ENCODE assay signal across 8 cellular contexts in genomic region chr3:142723968-142724681, GRCh38. TPM values are rescaled to one million over a fixed set of nuclear protein-coding genes. Genes with fewer than 3 reads are reported as not detected.
DNase-seq lines count a peak whose midpoint lies in the region; ATAC-seq and TF ChIP-seq lines count a peak whose summit lies in the region.

Gene TRPC1 (plus strand): TSS chr3:142724034. CDS start chr3:142724560, 526 bp downstream.

- H3K36me3 ChIP-seq in HUES48 (ENCODE audit: control insufficient read depth, insufficient read depth, low read length): peaks cover 5% of the 10 kb centered on the region; the same call in 1 of the 2 replicates
- H3K36me3 ChIP-seq in Peyer's patch: no peaks in the 10 kb centered on the region

- H3K4me1 Mint-ChIP-seq in natural killer cell treated with Interleukin-12 subunit alpha and Interleukin-12 subunit beta and Interleukin-15 and Interleukin-18, amount 100 ng/mL, for 72 hours (ENCODE audit: low read depth in 2 of 2): no peaks in the 10 kb centered on the region

- H3K27me3 ChIP-seq in HUES48 (ENCODE audit: control insufficient read depth, insufficient read depth, low read length) (no peaks in the 10 kb centered on the region), Peyer's patch (no peaks in the 10 kb centered on the region)

- peak within 1 kb of the TSS; percentile 84 for H3K4me3 Mint-ChIP-seq in natural killer cell treated with Interleukin-12 subunit alpha and Interleukin-12 subunit beta and Interleukin-15 and Interleukin-18, amount 100 ng/mL, for 72 hours

- H3K4me3 ChIP-seq in HUES48 (ENCODE audit: low read depth, low read length): peak within 1 kb of the TSS; percentile 99
- peak within 1 kb of the TSS; percentile 62 to 84 (median 74) for H3K4me3 ChIP-seq in Peyer's patch
- peak within 1 kb of the TSS; percentile 93 for H3K4me3 ChIP-seq in fibroblast of the aortic adventitia (ENCODE audit: low read depth, low read length)

- H3K36me3 Mint-ChIP-seq in natural killer cell treated with Interleukin-12 subunit alpha and Interleukin-12 subunit beta and Interleukin-15 and Interleukin-18, amount 100 ng/mL, for 72 hours: peaks cover 5% of the 10 kb centered on the region

- peak; percentile 95 for ATAC-seq in GM21447 (IDR thresholded peaks at IDR 0.05; ENCODE audit: unreplicated experiment)
- peak; percentile 97 to 98 for ATAC-seq in natural killer cell treated with Interleukin-12 subunit alpha and Interleukin-12 subunit beta and Interleukin-15 and Interleukin-18, amount 100 ng/mL, for 72 hours
- ATAC-seq in stimulated activated naive CD8-positive, alpha-beta T cell treated with anti-CD3 and anti-CD28 coated beads, Interleukin-15, Interleukin-2, amounts not matched to agents 100 U/mL and 50 U/mL, for 24 hours: peak; percentile 97

- no peaks in the 10 kb centered on the region for H3K9me3 ChIP-seq in HUES48 (ENCODE audit: control insufficient read depth, insufficient read depth, low read length)
- H3K9me3 ChIP-seq in Peyer's patch: no peaks in the 10 kb centered on the region

- H3K27me3 Mint-ChIP-seq in natural killer cell treated with Interleukin-12 subunit alpha and Interleukin-12 subunit beta and Interleukin-15 and Interleukin-18, amount 100 ng/mL, for 72 hours: peaks cover 43 to 50% of the 10 kb centered on the region in 2 donors

- H3K9ac ChIP-seq in HUES48 (ENCODE audit: low read depth, low read length): peak within 1 kb of the TSS; percentile 94

- H3K4me1 ChIP-seq in HUES48 (ENCODE audit: control insufficient read depth, insufficient read depth, low read length) (peaks cover 9% of the 10 kb centered on the region; the same call in 1 of the 2 replicates), Peyer's patch (peaks cover 0 to 6% (median 2%) of the 10 kb centered on the region in 4 donors)

- H3K9me3 Mint-ChIP-seq in natural killer cell treated with Interleukin-12 subunit alpha and Interleukin-12 subunit beta and Interleukin-15 and Interleukin-18, amount 100 ng/mL, for 72 hours: peaks cover 2% of the 10 kb centered on the region

- DNase-seq in DMS 273 treated with DMSO at 0.1 percent for 48 hours (lab: John Stamatoyannopoulos, UW): peak; percentile 79
- DNase-seq in Peyer's patch: peak; percentile 63 to 87 (median 78)
- peak; percentile 30 to 46 for DNase-seq in activated T-helper 1 cell treated with anti-CD3 and anti-CD28 coated beads, Interleukin-2, amount 50 U/mL, for 16 hours (ENCODE audit: low read depth in 1 of 2, low spot score in 1 of 2)
- peak; percentile 64 for DNase-seq in fibroblast of the aortic adventitia (ENCODE audit: low read depth)
- DNase-seq in natural killer cell treated with Interleukin-12 subunit alpha and Interleukin-12 subunit beta and Interleukin-15 and Interleukin-18, amount 100 ng/mL, for 72 hours (ENCODE audit: low spot score): peak; percentile 81
- peak; percentile 71 for DNase-seq in stimulated activated naive CD8-positive, alpha-beta T cell treated with anti-CD3 and anti-CD28 coated beads, Interleukin-15, Interleukin-2, amounts not matched to agents 100 U/mL and 50 U/mL, for 24 hours

- TF ChIP-seq CTCF in Peyer's patch (IDR thresholded peaks at IDR 0.05) (no peak), fibroblast of the aortic adventitia (IDR thresholded peaks at IDR 0.05; ENCODE audit: insufficient read depth, low read length) (no peak)

- no peak within 1 kb of the TSS for H3K27ac Mint-ChIP-seq in natural killer cell treated with Interleukin-12 subunit alpha and Interleukin-12 subunit beta and Interleukin-15 and Interleukin-18, amount 100 ng/mL, for 72 hours

- TF ChIP-seq POLR2A in Peyer's patch (IDR thresholded peaks at IDR 0.05): peak; percentile 20 to 47

- H3K27ac ChIP-seq in HUES48 (ENCODE audit: low read depth, low read length) (peak within 1 kb of the TSS; percentile 97), Peyer's patch (peak within 1 kb of the TSS; percentile 79 to 90 (median 82))

RNA-seq across cellular contexts. Expression of gene TRPC1, which starts in this region (rescaled TPM):
- total RNA-seq in Peyer's patch (10 to 100 TPM in 1 of 4 donors, 1 to 10 TPM in 3; 1.1 to 12.4 (median 3.4) TPM), fibroblast of the aortic adventitia (ENCODE audit: low replicate concordance) (26.1 and 26.7 TPM in 2 replicates)
- 1 to 10 TPM in 1 of 2 donors, under 1 TPM in 1; 0.29 to 1.8 TPM for total RNA-seq in natural killer cell treated with Interleukin-12 subunit alpha and Interleukin-12 subunit beta and Interleukin-15 and Interleukin-18, amount 100 ng/mL, for 72 hours

Comparison
In these comparisons a context has a peak if more than half of its experiments do, and no peak if none do; other contexts are left out.
1. Peak in every context shown above with its lines: DNase-seq, ATAC-seq, H3K4me3 ChIP-seq and H3K27ac ChIP-seq.